Comparison of ENCODE assay signal across 22 cellular contexts in genomic region chr3:48412375-48413001, GRCh38. TPM values are rescaled to one million over a fixed set of nuclear protein-coding genes. Genes with fewer than 3 reads are reported as not detected.
DNase-seq lines count a peak whose midpoint lies in the region; ATAC-seq, FAIRE-seq and TF ChIP-seq lines count a peak whose summit lies in the region.
"Had no signal": no experiment of that assay in that cellular context is flagged by ENCODE, and none has a peak within 500 bp of the region (broad histone marks: within the 10 kb centered on the region; RNA-seq: fewer than 3 reads in every experiment).

No MANE protein-coding gene starts in this region.

- H3K36me3 Mint-ChIP-seq in neural crest cell (ENCODE audit: low read depth): peaks cover 2% of the 10 kb centered on the region

- no peaks in the 10 kb centered on the region for H3K27me3 Mint-ChIP-seq in neural crest cell (ENCODE audit: low read depth)
- H3K27me3 Mint-ChIP-seq: effector memory CD8-positive, alpha-beta T cell had no signal

- no peak overlapping the region for H3K4me3 ChIP-seq in heart left ventricle
- H3K4me3 ChIP-seq in esophagus squamous epithelium: no peak overlapping the region
- H3K4me3 ChIP-seq in upper lobe of right lung: no peak overlapping the region
- H3K4me3 ChIP-seq: body of pancreas, colonic mucosa, uterus had no signal

- no peak overlapping the region for H3K27ac Mint-ChIP-seq in neural crest cell (ENCODE audit: unreplicated experiment)
- H3K27ac Mint-ChIP-seq: effector memory CD8-positive, alpha-beta T cell had no signal

- peak overlapping the region; percentile 19 for H3K4me3 Mint-ChIP-seq in neural crest cell
- H3K4me3 Mint-ChIP-seq: effector memory CD8-positive, alpha-beta T cell had no signal

- H3K27me3 ChIP-seq in heart left ventricle (no peaks in the 10 kb centered on the region), esophagus squamous epithelium (no peaks in the 10 kb centered on the region), upper lobe of right lung (no peaks in the 10 kb centered on the region)
- H3K27me3 ChIP-seq: body of pancreas, colonic mucosa, uterus had no signal

- H3K9me3 ChIP-seq in heart left ventricle (no peaks in the 10 kb centered on the region), esophagus squamous epithelium (no peaks in the 10 kb centered on the region), upper lobe of right lung (no peaks in the 10 kb centered on the region)
- H3K9me3 ChIP-seq: body of pancreas, colonic mucosa, uterus had no signal

- no peak for FAIRE-seq in GM19239 (lab: Jason Lieb, UNC)
- FAIRE-seq: D721Med had no signal

- intact Hi-C loops in heart left ventricle (cut with DNase I): no loop called here
- intact Hi-C loops in left cardiac atrium (cut with DNase I): no loop called here
- intact Hi-C loops in esophagus squamous epithelium (cut with DNase I): no loop called here
- intact Hi-C loops in upper lobe of right lung (cut with DNase I): no loop called here

- ATAC-seq in heart left ventricle (no peak), left cardiac atrium (no peak), upper lobe of right lung (no peak)
- ATAC-seq: body of pancreas; effector memory CD8-positive, alpha-beta T cell had no signal

- TF ChIP-seq POLR2A in heart left ventricle (IDR thresholded peaks at IDR 0.05) (no peak), esophagus squamous epithelium (IDR thresholded peaks at IDR 0.05) (no peak)

- peaks cover 0 to 88% (median 73%) of the 10 kb centered on the region in 9 donors for H3K36me3 ChIP-seq in heart left ventricle
- peaks cover 73 to 99% (median 74%) of the 10 kb centered on the region in 3 donors for H3K36me3 ChIP-seq in esophagus squamous epithelium
- H3K36me3 ChIP-seq in upper lobe of right lung: peaks cover 66% of the 10 kb centered on the region
- H3K36me3 ChIP-seq: uterus had no signal

- WGBS in heart left ventricle, 4 donors: 92 to 95% (median 93%) methylated on average over 17 to 19 of the region's 19 CpGs
- WGBS in esophagus squamous epithelium, 2 donors: 74 to 78% methylated on average over 11 to 18 of the region's 19 CpGs

- H3K4me1 Mint-ChIP-seq in neural crest cell: no peaks in the 10 kb centered on the region

- peak in 3 of 5 donors; percentile 9 to 23 (median 10) for DNase-seq in heart left ventricle
- DNase-seq in left cardiac atrium: no peak
- DNase-seq in esophagus squamous epithelium (lab: John Stamatoyannopoulos, UW): no peak
- no peak for DNase-seq in neural crest cell (ENCODE audit: low read depth, low spot score)
- DNase-seq in upper lobe of right lung: peak; percentile 62
- DNase-seq in SKM-1 treated with dmso at 0.1 percent for 144 hours (lab: John Stamatoyannopoulos, UW; ENCODE audit: unreplicated experiment): no peak
- no peak for DNase-seq in GM19239 (ENCODE audit: insufficient read length, low spot score)
- no peak for DNase-seq in central memory CD4-positive, alpha-beta T cell
- DNase-seq: activated CD4-positive, alpha-beta T cell treated with anti-CD3 and anti-CD28 coated beads, Interleukin-2, amount 50 U/mL, for 1 hour; C1 segment of cervical spinal cord; colonic mucosa; effector memory CD8-positive, alpha-beta T cell; Kasumi-1; NCI-H1048; NCI-H187; NCI-H774; OCI-M1; T-helper 1 cell; uterus had no signal

- H3K4me1 ChIP-seq in heart left ventricle: no peaks in the 10 kb centered on the region
- peaks cover 17 to 49% (median 20%) of the 10 kb centered on the region in 3 donors for H3K4me1 ChIP-seq in esophagus squamous epithelium
- no peaks in the 10 kb centered on the region for H3K4me1 ChIP-seq in upper lobe of right lung
- H3K4me1 ChIP-seq: body of pancreas, colonic mucosa, uterus had no signal

- TF ChIP-seq CTCF in heart left ventricle (IDR thresholded peaks at IDR 0.05) (no peak), esophagus squamous epithelium (IDR thresholded peaks at IDR 0.05) (no peak), neural crest cell (conservative IDR thresholded peaks at IDR 0.05) (no peak), upper lobe of right lung (IDR thresholded peaks at IDR 0.05) (no peak)

- no peak overlapping the region for H3K27ac ChIP-seq in heart left ventricle
- H3K27ac ChIP-seq in esophagus squamous epithelium: peak overlapping the region; percentile 41 to 69 (median 52)
- H3K27ac ChIP-seq in upper lobe of right lung: no peak overlapping the region
- H3K27ac ChIP-seq: body of pancreas, colonic mucosa, uterus had no signal

- H3K9me3 Mint-ChIP-seq in neural crest cell: no peaks in the 10 kb centered on the region
- H3K9me3 Mint-ChIP-seq: effector memory CD8-positive, alpha-beta T cell had no signal

RNA-seq across cellular contexts. Expression of gene PLXNB1, which starts 17.4 kb away (rescaled TPM):
- 10 to 100 TPM; 28.0 to 71.8 (median 46.4) TPM for total RNA-seq in heart left ventricle
- polyA plus RNA-seq in heart left ventricle: 10 to 100 TPM; 31.8 to 64.6 TPM
- 10 to 100 TPM; 43.3 to 55.0 TPM for total RNA-seq in left cardiac atrium
- total RNA-seq in esophagus squamous epithelium: 100 to 1,000 TPM in 3 of 4 donors, 10 to 100 TPM in 1; 57.7 to 215 (median 128) TPM
- total RNA-seq in neural crest cell: 161 and 180 TPM in 2 replicates
- 103 TPM for total RNA-seq in upper lobe of right lung

RNA-seq across cellular contexts. Expression of gene CCDC51, which starts 27.4 kb away (rescaled TPM):
- 10 to 100 TPM in 6 of 9 donors, 1 to 10 TPM in 3; 8.2 to 14.8 (median 11.6) TPM for total RNA-seq in heart left ventricle
- 10 to 100 TPM in 1 of 2 donors, 1 to 10 TPM in 1; 9.3 to 13.5 TPM for polyA plus RNA-seq in heart left ventricle
- total RNA-seq in left cardiac atrium: 10 to 100 TPM in 1 of 2 donors, 1 to 10 TPM in 1; 7.0 to 10.9 TPM
- total RNA-seq in esophagus squamous epithelium: 10 to 100 TPM; 15.1 to 31.3 (median 18.2) TPM
- total RNA-seq in neural crest cell: 12.4 TPM in 2 replicates
- 11.4 TPM for total RNA-seq in upper lobe of right lung

RNA-seq across cellular contexts. Expression of gene TMA7, which starts 27.6 kb away (rescaled TPM):
- total RNA-seq in heart left ventricle: 100 to 1,000 TPM; 177 to 284 (median 198) TPM
- polyA plus RNA-seq in heart left ventricle: 100 to 1,000 TPM; 289 to 733 TPM
- 100 to 1,000 TPM; 190 to 238 TPM for total RNA-seq in left cardiac atrium
- total RNA-seq in esophagus squamous epithelium: 100 to 1,000 TPM; 293 to 431 (median 357) TPM
- total RNA-seq in neural crest cell: 309 and 318 TPM in 2 replicates
- 169 TPM for total RNA-seq in upper lobe of right lung

RNA-seq across cellular contexts. Expression of gene ATRIP, which starts 34.0 kb away (rescaled TPM):
- total RNA-seq in heart left ventricle (1 to 10 TPM; 2.1 to 5.0 (median 3.6) TPM), left cardiac atrium (1 to 10 TPM; 3.9 to 5.7 TPM), esophagus squamous epithelium (1 to 10 TPM; 4.8 to 8.9 (median 7.1) TPM), neural crest cell (21.8 and 22.1 TPM in 2 replicates), upper lobe of right lung (5.3 TPM)
- polyA plus RNA-seq in heart left ventricle: 1 to 10 TPM; 2.6 to 5.1 TPM

RNA-seq across cellular contexts. Expression of gene FBXW12, which starts 40.5 kb away (rescaled TPM):
- total RNA-seq in heart left ventricle: not detected
- not detected for polyA plus RNA-seq in heart left ventricle
- total RNA-seq in left cardiac atrium: not detected
- total RNA-seq in esophagus squamous epithelium: not detected
- total RNA-seq in neural crest cell: 0.44 and 0.68 TPM in 2 replicates
- not detected for total RNA-seq in upper lobe of right lung
- total RNA-seq: colonic mucosa, fibroblast of lung had no signal

Comparison
In these comparisons a context has a peak if more than half of its experiments do, and no peak if none do; other contexts are left out.
1. DNase-seq: peak in heart left ventricle (3 of 5) and upper lobe of right lung (single experiment); none in left cardiac atrium (single experiment), esophagus squamous epithelium (single experiment), neural crest cell (single experiment), SKM-1 treated with dmso at 0.1 percent for 144 hours (single experiment), GM19239 (single experiment) and central memory CD4-positive, alpha-beta T cell (single experiment).
2. H3K27ac ChIP-seq: peak in esophagus squamous epithelium (4 of 4); none in heart left ventricle (0 of 12) and upper lobe of right lung (single experiment).